ENCODE assay signal across 8 cellular contexts in genomic region chr15:84653910-84654688, GRCh38. TPM values are rescaled to one million over a fixed set of nuclear protein-coding genes. Genes with fewer than 3 reads are reported as not detected.
DNase-seq lines count a peak whose midpoint lies in the region; ATAC-seq, FAIRE-seq and TF ChIP-seq lines count a peak whose summit lies in the region.

Gene WDR73, minus strand, starts transcription at chr15:84654283. Its CDS starts 9 bp downstream, at chr15:84654274.

- peaks cover 12 to 18% of the 10 kb centered on the region in 2 donors for H3K36me3 ChIP-seq in kidney (ENCODE audit: control insufficient read depth in 1 of 2, insufficient read depth in 2 of 2, low read length in 2 of 2)

- FAIRE-seq in kidney (lab: Jason Lieb, UNC), result no peak

- peak; percentile 80 for ATAC-seq in GM19025 (IDR thresholded peaks at IDR 0.05; ENCODE audit: low read depth, unreplicated experiment)
- ATAC-seq in HG03342 (IDR thresholded peaks at IDR 0.05; ENCODE audit: unreplicated experiment), result peak; percentile 78

- TF ChIP-seq CTCF in AG09309 (IDR thresholded peaks at IDR 0.05; ENCODE audit: control insufficient read depth, insufficient read depth, low read depth, low read length, missing control alignments) (no peak), chondrocyte (IDR thresholded peaks at IDR 0.05) (no peak), kidney (IDR thresholded peaks at IDR 0.05; ENCODE audit: borderline replicate concordance, extremely low read depth, insufficient read depth) (no peak)

- H3K4me3 Mint-ChIP-seq in chondrocyte (ENCODE audit: unreplicated experiment), result peak within 1 kb of the TSS; percentile 95

- no peaks in the 10 kb centered on the region for H3K27me3 Mint-ChIP-seq in chondrocyte (ENCODE audit: low read depth)

- H3K9me3 ChIP-seq in kidney (ENCODE audit: control insufficient read depth in 1 of 2, low read length in 2 of 2), result no peaks in the 10 kb centered on the region

- H3K36me3 Mint-ChIP-seq in chondrocyte (ENCODE audit: low read depth), result peaks cover 8% of the 10 kb centered on the region

- peak within 1 kb of the TSS; percentile 98 for H3K27ac Mint-ChIP-seq in chondrocyte (ENCODE audit: unreplicated experiment)

- H3K27ac ChIP-seq in kidney (ENCODE audit: low read depth in 2 of 2, low read length in 2 of 2), result peak within 1 kb of the TSS; percentile 78 to 93

- peak within 1 kb of the TSS; percentile 55 for H3K4me3 ChIP-seq in AG09309 (ENCODE audit: control insufficient read depth, low read depth, low read length)
- peak within 1 kb of the TSS; percentile 99 for H3K4me3 ChIP-seq in kidney (ENCODE audit: low read length in 2 of 2)

- peaks cover 11 to 35% of the 10 kb centered on the region in 2 donors for H3K4me1 ChIP-seq in kidney (ENCODE audit: control insufficient read depth in 1 of 2, insufficient read depth in 1 of 2, low read depth in 1 of 2, low read length in 2 of 2)

- H3K9ac ChIP-seq in kidney (ENCODE audit: low read length in 2 of 2), result peak within 1 kb of the TSS; percentile 96 to 97

- H3K9me3 Mint-ChIP-seq in chondrocyte (ENCODE audit: low read depth), result no peaks in the 10 kb centered on the region

- peak; percentile 63 for DNase-seq in AG09309 (ENCODE audit: low read depth)
- DNase-seq in NCI-H510A (lab: John Stamatoyannopoulos, UW), result peak; percentile 73
- peak; percentile 95 to 97 for DNase-seq in activated CD4-positive, alpha-beta T cell treated with anti-CD3 and anti-CD28 coated beads for 24 hours (ENCODE audit: low read depth in 2 of 2)
- DNase-seq in chondrocyte (ENCODE audit: low spot score), result peak; percentile 98
- DNase-seq in kidney, result peak; percentile 99
- peak; percentile 98 for DNase-seq in stimulated activated CD4-positive, alpha-beta T cell treated with anti-CD3 and anti-CD28 coated beads, Interleukin-15, amount 100 ng/mL, for 24 hours

- intact Hi-C loops in kidney (cut with DNase I), result no loop called here

- H3K4me1 Mint-ChIP-seq in chondrocyte (ENCODE audit: low read depth), result peaks cover 44% of the 10 kb centered on the region

RNA-seq across cellular contexts. Expression of gene WDR73, which starts in this region (rescaled TPM):
- total RNA-seq in chondrocyte, result 13.6 to 21.9 TPM (median 17.0 TPM) in 3 replicates
- total RNA-seq in kidney, result 39.2 TPM
- polyA plus RNA-seq in kidney (ENCODE audit: insufficient read depth, low read depth, low replicate concordance), result 26.2 TPM

Comparison
In these comparisons a context has a peak if more than half of its experiments do, and no peak if none do; other contexts are left out.
1. Peak in every context shown above with its lines: DNase-seq, ATAC-seq, H3K4me3 ChIP-seq and H3K27ac ChIP-seq.